8 cellular contexts compared by ENCODE assay signal in genomic region chr19:10836478-10837325, GRCh38. TPM values are rescaled to one million over a fixed set of nuclear protein-coding genes. Genes with fewer than 3 reads are reported as not detected.
A peak's percentile ranks its signal among the peaks of the same experiment; 100 is the strongest.
DNase-seq lines count a peak whose midpoint lies in the region; ATAC-seq, FAIRE-seq and TF ChIP-seq lines count a peak whose summit lies in the region.

No MANE protein-coding gene starts in this region.

- FAIRE-seq in GM18507 (lab: Jason Lieb, UNC), result no peak

- H3K27me3 Mint-ChIP-seq in progenitor cell of endocrine pancreas, result no peaks in the 10 kb centered on the region

- no peaks in the 10 kb centered on the region for H3K36me3 ChIP-seq in uterus

- H3K36me3 Mint-ChIP-seq in progenitor cell of endocrine pancreas (ENCODE audit: insufficient read depth), result peaks cover 5% of the 10 kb centered on the region

- H3K4me1 ChIP-seq in uterus, result no peaks in the 10 kb centered on the region

- TF ChIP-seq CTCF in HL-60 (IDR thresholded peaks at IDR 0.05; ENCODE audit: insufficient read depth, low read length), result no peak
- TF ChIP-seq CTCF in progenitor cell of endocrine pancreas (IDR thresholded peaks at IDR 0.05; ENCODE audit: unreplicated experiment), result no peak
- no peak for TF ChIP-seq CTCF in uterus (IDR thresholded peaks at IDR 0.05)

- peak overlapping the region; percentile 100 for H3K27ac Mint-ChIP-seq in progenitor cell of endocrine pancreas

- TF ChIP-seq POLR2A in uterus (IDR thresholded peaks at IDR 0.05), result no peak

- peak overlapping the region; percentile 94 for H3K4me3 Mint-ChIP-seq in progenitor cell of endocrine pancreas (ENCODE audit: low read depth)

- ATAC-seq in Right ventricle myocardium superior (ENCODE audit: poor library complexity) (peak; percentile 66), HG02938 (IDR thresholded peaks at IDR 0.05; ENCODE audit: unreplicated experiment) (no peak)

- H3K4me1 Mint-ChIP-seq in progenitor cell of endocrine pancreas (ENCODE audit: low read depth), result no peaks in the 10 kb centered on the region

- H3K9me3 Mint-ChIP-seq in progenitor cell of endocrine pancreas (ENCODE audit: low read depth), result peaks cover 9% of the 10 kb centered on the region

- peaks cover 0 to 4% of the 10 kb centered on the region in 2 donors for H3K9me3 ChIP-seq in uterus

- H3K27me3 ChIP-seq in HL-60 (ENCODE audit: insufficient read depth, poor library complexity, severe bottlenecking) (no peaks in the 10 kb centered on the region), uterus (no peaks in the 10 kb centered on the region)

- intact Hi-C loops in Right ventricle myocardium superior (cut with DNase I), result no loop called here
- intact Hi-C loops in uterus (cut with DNase I; ENCODE audit: low total_unique reads), result no loop called here

- H3K27ac ChIP-seq in HL-60 (replicated peaks), result peak overlapping the region; percentile 100
- peak overlapping the region; percentile 94 to 99 for H3K27ac ChIP-seq in uterus

- DNase-seq in GM18507 (ENCODE audit: extremely low spot score, insufficient read length, low read depth) (peak; percentile 74), HL-60 (ENCODE audit: low read depth in 1 of 2, low spot score in 1 of 2) (peak; percentile 88 to 91), RPMI7951 (ENCODE audit: low read depth) (peak; percentile 88), Right ventricle myocardium superior (peak; percentile 93), progenitor cell of endocrine pancreas (ENCODE audit: low spot score, unreplicated experiment) (no peak), uterus (peak; percentile 82 to 86)
- peak; percentile 81 for DNase-seq in activated naive CD4-positive, alpha-beta T cell treated with Interleukin-2 at 50 U/mL for 16 hours

- no peak overlapping the region for H3K4me3 ChIP-seq in HL-60 (replicated peaks; ENCODE audit: insufficient read depth, low read length)
- peak overlapping the region; percentile 64 to 77 for H3K4me3 ChIP-seq in uterus

RNA-seq across cellular contexts. Expression of gene TMED1, which starts 0.7 kb away (rescaled TPM):
- 39.8 and 77.3 TPM in 2 replicates for total RNA-seq in RPMI7951 (2014; rRNA removed; shearing (Covaris generic))
- total RNA-seq in Right ventricle myocardium superior (30.8 TPM), progenitor cell of endocrine pancreas (32.6 and 39.3 TPM in 2 replicates), uterus (10 to 100 TPM in 3 of 4 donors, 1 to 10 TPM in 1; 7.2 to 57.0 (median 27.2) TPM)

RNA-seq across cellular contexts. Expression of gene C19orf38, which starts 11.5 kb away (rescaled TPM):
- total RNA-seq in RPMI7951 (2014; rRNA removed; shearing (Covaris generic)), result 0.36 TPM in 1 of 2 replicates, not detected in the other
- total RNA-seq in Right ventricle myocardium superior, result 0.59 TPM
- 0.31 and 0.33 TPM in 2 replicates for total RNA-seq in progenitor cell of endocrine pancreas
- total RNA-seq in uterus, result 10 to 100 TPM in 1 of 4 donors, 1 to 10 TPM in 1, not detected in 2; 2.7 to 25.9 TPM

RNA-seq across cellular contexts. Expression of gene CARM1, which starts 34.7 kb away (rescaled TPM):
- 22.2 and 23.9 TPM in 2 replicates for total RNA-seq in RPMI7951 (2014; rRNA removed; shearing (Covaris generic))
- 29.9 TPM for total RNA-seq in Right ventricle myocardium superior
- total RNA-seq in progenitor cell of endocrine pancreas, result 77.6 and 86.0 TPM in 2 replicates
- total RNA-seq in uterus, result 10 to 100 TPM in 2 of 4 donors, 1 to 10 TPM in 2; 6.4 to 50.4 (median 18.7) TPM
